In genomic region chr13:99086149-99086868, GRCh38 we compare ENCODE assay signal across 8 cellular contexts.
DNase-seq lines count a peak whose midpoint lies in the region; TF ChIP-seq lines count a peak whose summit lies in the region.

No MANE protein-coding gene starts in this region.

- in situ Hi-C loops in astrocyte of the cerebellum (cut with HindIII; ENCODE audit: low sequenced_read_pairs): no loop called here

- TF ChIP-seq CTCF in Caco-2 (IDR thresholded peaks at IDR 0.05; ENCODE audit: insufficient read depth in 1 of 2, low read depth in 1 of 2, low read length in 1 of 2, severe bottlenecking in 1 of 2, unreplicated experiment in 1 of 2): no peak
- no peak for TF ChIP-seq CTCF in GM20000 (IDR thresholded peaks at IDR 0.05; ENCODE audit: extremely low read depth, missing control alignments)
- TF ChIP-seq CTCF in astrocyte of the cerebellum (IDR thresholded peaks at IDR 0.05; ENCODE audit: low read depth, low read length, missing control alignments): no peak

- H3K36me3 Mint-ChIP-seq in Caco-2 (ENCODE audit: insufficient read depth, unreplicated experiment): peaks cover 8% of the 10 kb centered on the region
- H3K36me3 Mint-ChIP-seq in T-helper 1 cell treated with Interleukin-12 subunit alpha and Interleukin-12 subunit beta and Interleukin-4 antibody, amounts not matched to agents 30 μg/mL and 1 μg/mL, for 36 hours (ENCODE audit: low read depth): peaks cover 1% of the 10 kb centered on the region

- peaks cover 14% of the 10 kb centered on the region for H3K4me1 Mint-ChIP-seq in Caco-2 (ENCODE audit: low read depth, unreplicated experiment)
- peaks cover 34% of the 10 kb centered on the region for H3K4me1 Mint-ChIP-seq in T-helper 1 cell treated with Interleukin-12 subunit alpha and Interleukin-12 subunit beta and Interleukin-4 antibody, amounts not matched to agents 30 μg/mL and 1 μg/mL, for 36 hours (ENCODE audit: low read depth)

- DNase-seq in Caco-2 (peak; percentile 49 to 81), GM20000 (ENCODE audit: low spot score) (peak; percentile 90), HPDE6-E6E7 (ENCODE audit: extremely low spot score) (peak; percentile 71), astrocyte of the cerebellum (ENCODE audit: low read depth) (no peak), skeletal muscle cell (ENCODE audit: low read depth) (no peak), pons (ENCODE audit: low spot score) (no peak)

- H3K27me3 Mint-ChIP-seq in Caco-2 (ENCODE audit: insufficient read depth, unreplicated experiment): no peaks in the 10 kb centered on the region
- H3K27me3 Mint-ChIP-seq in T-helper 1 cell treated with Interleukin-12 subunit alpha and Interleukin-12 subunit beta and Interleukin-4 antibody, amounts not matched to agents 30 μg/mL and 1 μg/mL, for 36 hours (ENCODE audit: low read depth): no peaks in the 10 kb centered on the region

- H3K9me3 Mint-ChIP-seq in Caco-2 (ENCODE audit: unreplicated experiment): no peaks in the 10 kb centered on the region
- H3K9me3 Mint-ChIP-seq in T-helper 1 cell treated with Interleukin-12 subunit alpha and Interleukin-12 subunit beta and Interleukin-4 antibody, amounts not matched to agents 30 μg/mL and 1 μg/mL, for 36 hours: no peaks in the 10 kb centered on the region

- BruUV-seq in Caco-2 (replicated peaks; lab: Mats Ljungman, UMichigan): no TSS peak

- peak overlapping the region; percentile 98 for H3K4me3 Mint-ChIP-seq in Caco-2 (ENCODE audit: unreplicated experiment)
- H3K4me3 Mint-ChIP-seq in T-helper 1 cell treated with Interleukin-12 subunit alpha and Interleukin-12 subunit beta and Interleukin-4 antibody, amounts not matched to agents 30 μg/mL and 1 μg/mL, for 36 hours: peak overlapping the region; percentile 86

- no peaks in the 10 kb centered on the region for H3K9me3 ChIP-seq in Caco-2

- peaks cover 14% of the 10 kb centered on the region for H3K4me1 ChIP-seq in Caco-2

- CTCF ChIA-PET in Caco-2 (lab: Charles Lee): no interaction called here

- H3K4me3 ChIP-seq in Caco-2 (ENCODE audit: low read depth, low read length) (peak overlapping the region; percentile 96), astrocyte of the cerebellum (ENCODE audit: low read depth, low read length) (peak overlapping the region; percentile 65), iPS-11a (ENCODE audit: low read depth, low read length) (peak overlapping the region; percentile 73), skeletal muscle cell (ENCODE audit: low read depth, low read length) (peak overlapping the region; percentile 77)

- intact Hi-C loops in Caco-2 (cut with micrococcal nuclease; ENCODE audit: unreplicated experiment): loop anchor here (2.0 to 5.0 kb wide), 3 partner anchors 44 to 114 kb away; partner anchors contain the start of genes DOCK9 and UBAC2

- H3K36me3 ChIP-seq in Caco-2 (ENCODE audit: control insufficient read depth, insufficient read depth, low read length): no peaks in the 10 kb centered on the region

- H3K27ac Mint-ChIP-seq in Caco-2 (ENCODE audit: unreplicated experiment): no peak overlapping the region
- peak overlapping the region; percentile 49 for H3K27ac Mint-ChIP-seq in T-helper 1 cell treated with Interleukin-12 subunit alpha and Interleukin-12 subunit beta and Interleukin-4 antibody, amounts not matched to agents 30 μg/mL and 1 μg/mL, for 36 hours

- H3K27me3 ChIP-seq in Caco-2 (replicated peaks; ENCODE audit: control insufficient read depth, insufficient read depth, low read length): no peaks in the 10 kb centered on the region

- POLR2A ChIA-PET in Caco-2 (lab: Charles Lee): interaction anchor here (0.8 kb wide), 1 partner anchor 108 kb away, joined by 3 read pairs; the partner anchor contains the start of gene DOCK9

Comparison
In these comparisons a context has a peak if more than half of its experiments do, and no peak if none do; other contexts are left out.
1. DNase-seq: peak in Caco-2 (2 of 2), GM20000 (single experiment) and HPDE6-E6E7 (single experiment); none in astrocyte of the cerebellum (single experiment), skeletal muscle cell (single experiment) and pons (single experiment).
2. Peak in every context shown above with its lines, with median percentiles within 50 percentile points of each other: H3K4me3 ChIP-seq.